In the genomic region with DNA sequence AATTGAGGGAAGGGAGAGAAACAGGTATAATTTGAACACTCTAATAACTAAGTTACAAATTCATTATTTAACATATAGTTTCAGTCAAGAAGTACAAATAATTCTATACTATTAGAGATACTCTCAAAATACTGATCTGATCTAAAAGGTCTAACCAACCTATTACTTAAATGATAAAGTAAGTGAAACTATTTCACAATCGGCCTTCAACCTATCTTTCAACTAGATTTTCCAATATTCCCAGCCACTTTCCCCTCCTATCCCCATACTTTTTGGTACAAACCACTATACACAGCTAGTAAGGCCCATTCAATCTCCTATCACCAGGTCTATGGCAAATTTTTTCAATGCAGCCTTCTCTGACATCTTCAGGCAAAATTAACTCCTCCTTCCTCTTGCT, we compare ENCODE assay signal across 3 cellular contexts.
TF ChIP-seq lines count a peak whose summit lies in the region.

No MANE protein-coding gene starts in this region.

TF ChIP-seq in SK-N-SH treated with all-trans-retinoic acid at 6 μM for 48 hours, 23 proteins besides CTCF, POLR2A, EP300 and RAD21 (continued from another document):
- TF ChIP-seq, protein P1, sequence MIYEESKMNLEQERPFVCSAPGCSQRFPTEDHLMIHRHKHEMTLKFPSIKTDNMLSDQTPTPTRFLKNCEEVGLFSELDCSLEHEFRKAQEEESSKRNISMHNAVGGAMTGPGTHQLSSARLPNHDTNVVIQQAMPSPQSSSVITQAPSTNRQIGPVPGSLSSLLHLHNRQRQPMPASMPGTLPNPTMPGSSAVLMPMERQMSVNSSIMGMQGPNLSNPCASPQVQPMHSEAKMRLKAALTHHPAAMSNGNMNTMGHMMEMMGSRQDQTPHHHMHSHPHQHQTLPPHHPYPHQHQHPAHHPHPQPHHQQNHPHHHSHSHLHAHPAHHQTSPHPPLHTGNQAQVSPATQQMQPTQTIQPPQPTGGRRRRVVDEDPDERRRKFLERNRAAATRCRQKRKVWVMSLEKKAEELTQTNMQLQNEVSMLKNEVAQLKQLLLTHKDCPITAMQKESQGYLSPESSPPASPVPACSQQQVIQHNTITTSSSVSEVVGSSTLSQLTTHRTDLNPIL (CRISPR knock-in tag; IDR thresholded peaks at IDR 0.05; ENCODE audit: low read depth) = no peak
- TF ChIP-seq, protein P2, sequence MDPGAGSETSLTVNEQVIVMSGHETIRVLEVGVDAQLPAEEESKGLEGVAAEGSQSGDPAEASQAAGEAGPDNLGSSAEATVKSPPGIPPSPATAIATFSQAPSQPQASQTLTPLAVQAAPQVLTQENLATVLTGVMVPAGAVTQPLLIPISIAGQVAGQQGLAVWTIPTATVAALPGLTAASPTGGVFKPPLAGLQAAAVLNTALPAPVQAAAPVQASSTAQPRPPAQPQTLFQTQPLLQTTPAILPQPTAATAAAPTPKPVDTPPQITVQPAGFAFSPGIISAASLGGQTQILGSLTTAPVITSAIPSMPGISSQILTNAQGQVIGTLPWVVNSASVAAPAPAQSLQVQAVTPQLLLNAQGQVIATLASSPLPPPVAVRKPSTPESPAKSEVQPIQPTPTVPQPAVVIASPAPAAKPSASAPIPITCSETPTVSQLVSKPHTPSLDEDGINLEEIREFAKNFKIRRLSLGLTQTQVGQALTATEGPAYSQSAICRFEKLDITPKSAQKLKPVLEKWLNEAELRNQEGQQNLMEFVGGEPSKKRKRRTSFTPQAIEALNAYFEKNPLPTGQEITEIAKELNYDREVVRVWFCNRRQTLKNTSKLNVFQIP (CRISPR knock-in tag; IDR thresholded peaks at IDR 0.05; ENCODE audit: borderline replicate concordance, low read depth) = no peak
- TF ChIP-seq ZNF70 (CRISPR knock-in tag; IDR thresholded peaks at IDR 0.05) (peak; percentile 41; the same call in 1 of the 2 replicates), BACH2 (CRISPR knock-in tag; IDR thresholded peaks at IDR 0.05; ENCODE audit: borderline replicate concordance) (no peak), OSR1 (CRISPR knock-in tag; IDR thresholded peaks at IDR 0.05) (no peak)

TF ChIP-seq in SK-N-SH, 30 proteins besides CTCF, POLR2A, EP300 and RAD21 (continued from another document):
- TF ChIP-seq, protein P3, sequence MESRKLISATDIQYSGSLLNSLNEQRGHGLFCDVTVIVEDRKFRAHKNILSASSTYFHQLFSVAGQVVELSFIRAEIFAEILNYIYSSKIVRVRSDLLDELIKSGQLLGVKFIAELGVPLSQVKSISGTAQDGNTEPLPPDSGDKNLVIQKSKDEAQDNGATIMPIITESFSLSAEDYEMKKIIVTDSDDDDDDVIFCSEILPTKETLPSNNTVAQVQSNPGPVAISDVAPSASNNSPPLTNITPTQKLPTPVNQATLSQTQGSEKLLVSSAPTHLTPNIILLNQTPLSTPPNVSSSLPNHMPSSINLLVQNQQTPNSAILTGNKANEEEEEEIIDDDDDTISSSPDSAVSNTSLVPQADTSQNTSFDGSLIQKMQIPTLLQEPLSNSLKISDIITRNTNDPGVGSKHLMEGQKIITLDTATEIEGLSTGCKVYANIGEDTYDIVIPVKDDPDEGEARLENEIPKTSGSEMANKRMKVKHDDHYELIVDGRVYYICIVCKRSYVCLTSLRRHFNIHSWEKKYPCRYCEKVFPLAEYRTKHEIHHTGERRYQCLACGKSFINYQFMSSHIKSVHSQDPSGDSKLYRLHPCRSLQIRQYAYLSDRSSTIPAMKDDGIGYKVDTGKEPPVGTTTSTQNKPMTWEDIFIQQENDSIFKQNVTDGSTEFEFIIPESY (IDR thresholded peaks at IDR 0.05; ENCODE audit: borderline replicate concordance, low read depth) = no peak
- TF ChIP-seq, protein P4, sequence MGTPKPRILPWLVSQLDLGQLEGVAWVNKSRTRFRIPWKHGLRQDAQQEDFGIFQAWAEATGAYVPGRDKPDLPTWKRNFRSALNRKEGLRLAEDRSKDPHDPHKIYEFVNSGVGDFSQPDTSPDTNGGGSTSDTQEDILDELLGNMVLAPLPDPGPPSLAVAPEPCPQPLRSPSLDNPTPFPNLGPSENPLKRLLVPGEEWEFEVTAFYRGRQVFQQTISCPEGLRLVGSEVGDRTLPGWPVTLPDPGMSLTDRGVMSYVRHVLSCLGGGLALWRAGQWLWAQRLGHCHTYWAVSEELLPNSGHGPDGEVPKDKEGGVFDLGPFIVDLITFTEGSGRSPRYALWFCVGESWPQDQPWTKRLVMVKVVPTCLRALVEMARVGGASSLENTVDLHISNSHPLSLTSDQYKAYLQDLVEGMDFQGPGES (IDR thresholded peaks at IDR 0.05; ENCODE audit: low read depth, low read length) = no peak
- TF ChIP-seq MEF2A (IDR thresholded peaks at IDR 0.05; ENCODE audit: borderline replicate concordance, low read depth) = no peak
- no peak for TF ChIP-seq FOXJ3 (CRISPR knock-in tag; IDR thresholded peaks at IDR 0.05)
- TF ChIP-seq, protein P5, sequence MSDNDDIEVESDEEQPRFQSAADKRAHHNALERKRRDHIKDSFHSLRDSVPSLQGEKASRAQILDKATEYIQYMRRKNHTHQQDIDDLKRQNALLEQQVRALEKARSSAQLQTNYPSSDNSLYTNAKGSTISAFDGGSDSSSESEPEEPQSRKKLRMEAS (IDR thresholded peaks at IDR 0.05; ENCODE audit: low read depth) = no peak
- TF ChIP-seq TCF12 (IDR thresholded peaks at IDR 0.05) = no peak
- TF ChIP-seq TEAD4 (IDR thresholded peaks at IDR 0.05; ENCODE audit: borderline replicate concordance, insufficient read depth) = no peak
- TF ChIP-seq RCOR1 (IDR thresholded peaks at IDR 0.05; ENCODE audit: low read length) = no peak
- no peak for TF ChIP-seq CHD2 (IDR thresholded peaks at IDR 0.05; ENCODE audit: low read length, partially characterized antibody)
- TF ChIP-seq EZH2phosphoT487 (IDR thresholded peaks at IDR 0.05; ENCODE audit: borderline replicate concordance, low read depth) = no peak
- no peak for TF ChIP-seq FOSL2 (IDR thresholded peaks at IDR 0.05; ENCODE audit: borderline replicate concordance, low read depth)

TF ChIP-seq in GM23338, 12 proteins besides CTCF, POLR2A, EP300 and RAD21 (continued from another document):
- TF ChIP-seq, protein P6, sequence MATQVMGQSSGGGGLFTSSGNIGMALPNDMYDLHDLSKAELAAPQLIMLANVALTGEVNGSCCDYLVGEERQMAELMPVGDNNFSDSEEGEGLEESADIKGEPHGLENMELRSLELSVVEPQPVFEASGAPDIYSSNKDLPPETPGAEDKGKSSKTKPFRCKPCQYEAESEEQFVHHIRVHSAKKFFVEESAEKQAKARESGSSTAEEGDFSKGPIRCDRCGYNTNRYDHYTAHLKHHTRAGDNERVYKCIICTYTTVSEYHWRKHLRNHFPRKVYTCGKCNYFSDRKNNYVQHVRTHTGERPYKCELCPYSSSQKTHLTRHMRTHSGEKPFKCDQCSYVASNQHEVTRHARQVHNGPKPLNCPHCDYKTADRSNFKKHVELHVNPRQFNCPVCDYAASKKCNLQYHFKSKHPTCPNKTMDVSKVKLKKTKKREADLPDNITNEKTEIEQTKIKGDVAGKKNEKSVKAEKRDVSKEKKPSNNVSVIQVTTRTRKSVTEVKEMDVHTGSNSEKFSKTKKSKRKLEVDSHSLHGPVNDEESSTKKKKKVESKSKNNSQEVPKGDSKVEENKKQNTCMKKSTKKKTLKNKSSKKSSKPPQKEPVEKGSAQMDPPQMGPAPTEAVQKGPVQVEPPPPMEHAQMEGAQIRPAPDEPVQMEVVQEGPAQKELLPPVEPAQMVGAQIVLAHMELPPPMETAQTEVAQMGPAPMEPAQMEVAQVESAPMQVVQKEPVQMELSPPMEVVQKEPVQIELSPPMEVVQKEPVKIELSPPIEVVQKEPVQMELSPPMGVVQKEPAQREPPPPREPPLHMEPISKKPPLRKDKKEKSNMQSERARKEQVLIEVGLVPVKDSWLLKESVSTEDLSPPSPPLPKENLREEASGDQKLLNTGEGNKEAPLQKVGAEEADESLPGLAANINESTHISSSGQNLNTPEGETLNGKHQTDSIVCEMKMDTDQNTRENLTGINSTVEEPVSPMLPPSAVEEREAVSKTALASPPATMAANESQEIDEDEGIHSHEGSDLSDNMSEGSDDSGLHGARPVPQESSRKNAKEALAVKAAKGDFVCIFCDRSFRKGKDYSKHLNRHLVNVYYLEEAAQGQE (IDR thresholded peaks at IDR 0.05; ENCODE audit: unreplicated experiment) = no peak
- TF ChIP-seq EZH2 (IDR thresholded peaks at IDR 0.05; ENCODE audit: low read depth, unreplicated experiment) (no peak), ZNF331 (CRISPR knock-in tag; IDR thresholded peaks at IDR 0.05; ENCODE audit: low read depth) (no peak), NANOG (IDR thresholded peaks at IDR 0.05; ENCODE audit: borderline replicate concordance) (no peak), EZH2phosphoT487 (IDR thresholded peaks at IDR 0.05; ENCODE audit: unreplicated experiment) (no peak), POLR2AphosphoS5 (IDR thresholded peaks at IDR 0.05; ENCODE audit: low read depth) (no peak), CREB1 (CRISPR knock-in tag; IDR thresholded peaks at IDR 0.05; ENCODE audit: low read depth) (no peak), STAT1 (IDR thresholded peaks at IDR 0.05; ENCODE audit: unreplicated experiment) (no peak)
- TF ChIP-seq, protein P7, sequence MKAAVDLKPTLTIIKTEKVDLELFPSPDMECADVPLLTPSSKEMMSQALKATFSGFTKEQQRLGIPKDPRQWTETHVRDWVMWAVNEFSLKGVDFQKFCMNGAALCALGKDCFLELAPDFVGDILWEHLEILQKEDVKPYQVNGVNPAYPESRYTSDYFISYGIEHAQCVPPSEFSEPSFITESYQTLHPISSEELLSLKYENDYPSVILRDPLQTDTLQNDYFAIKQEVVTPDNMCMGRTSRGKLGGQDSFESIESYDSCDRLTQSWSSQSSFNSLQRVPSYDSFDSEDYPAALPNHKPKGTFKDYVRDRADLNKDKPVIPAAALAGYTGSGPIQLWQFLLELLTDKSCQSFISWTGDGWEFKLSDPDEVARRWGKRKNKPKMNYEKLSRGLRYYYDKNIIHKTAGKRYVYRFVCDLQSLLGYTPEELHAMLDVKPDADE (IDR thresholded peaks at IDR 0.05) = no peak
- TF ChIP-seq, protein P8, sequence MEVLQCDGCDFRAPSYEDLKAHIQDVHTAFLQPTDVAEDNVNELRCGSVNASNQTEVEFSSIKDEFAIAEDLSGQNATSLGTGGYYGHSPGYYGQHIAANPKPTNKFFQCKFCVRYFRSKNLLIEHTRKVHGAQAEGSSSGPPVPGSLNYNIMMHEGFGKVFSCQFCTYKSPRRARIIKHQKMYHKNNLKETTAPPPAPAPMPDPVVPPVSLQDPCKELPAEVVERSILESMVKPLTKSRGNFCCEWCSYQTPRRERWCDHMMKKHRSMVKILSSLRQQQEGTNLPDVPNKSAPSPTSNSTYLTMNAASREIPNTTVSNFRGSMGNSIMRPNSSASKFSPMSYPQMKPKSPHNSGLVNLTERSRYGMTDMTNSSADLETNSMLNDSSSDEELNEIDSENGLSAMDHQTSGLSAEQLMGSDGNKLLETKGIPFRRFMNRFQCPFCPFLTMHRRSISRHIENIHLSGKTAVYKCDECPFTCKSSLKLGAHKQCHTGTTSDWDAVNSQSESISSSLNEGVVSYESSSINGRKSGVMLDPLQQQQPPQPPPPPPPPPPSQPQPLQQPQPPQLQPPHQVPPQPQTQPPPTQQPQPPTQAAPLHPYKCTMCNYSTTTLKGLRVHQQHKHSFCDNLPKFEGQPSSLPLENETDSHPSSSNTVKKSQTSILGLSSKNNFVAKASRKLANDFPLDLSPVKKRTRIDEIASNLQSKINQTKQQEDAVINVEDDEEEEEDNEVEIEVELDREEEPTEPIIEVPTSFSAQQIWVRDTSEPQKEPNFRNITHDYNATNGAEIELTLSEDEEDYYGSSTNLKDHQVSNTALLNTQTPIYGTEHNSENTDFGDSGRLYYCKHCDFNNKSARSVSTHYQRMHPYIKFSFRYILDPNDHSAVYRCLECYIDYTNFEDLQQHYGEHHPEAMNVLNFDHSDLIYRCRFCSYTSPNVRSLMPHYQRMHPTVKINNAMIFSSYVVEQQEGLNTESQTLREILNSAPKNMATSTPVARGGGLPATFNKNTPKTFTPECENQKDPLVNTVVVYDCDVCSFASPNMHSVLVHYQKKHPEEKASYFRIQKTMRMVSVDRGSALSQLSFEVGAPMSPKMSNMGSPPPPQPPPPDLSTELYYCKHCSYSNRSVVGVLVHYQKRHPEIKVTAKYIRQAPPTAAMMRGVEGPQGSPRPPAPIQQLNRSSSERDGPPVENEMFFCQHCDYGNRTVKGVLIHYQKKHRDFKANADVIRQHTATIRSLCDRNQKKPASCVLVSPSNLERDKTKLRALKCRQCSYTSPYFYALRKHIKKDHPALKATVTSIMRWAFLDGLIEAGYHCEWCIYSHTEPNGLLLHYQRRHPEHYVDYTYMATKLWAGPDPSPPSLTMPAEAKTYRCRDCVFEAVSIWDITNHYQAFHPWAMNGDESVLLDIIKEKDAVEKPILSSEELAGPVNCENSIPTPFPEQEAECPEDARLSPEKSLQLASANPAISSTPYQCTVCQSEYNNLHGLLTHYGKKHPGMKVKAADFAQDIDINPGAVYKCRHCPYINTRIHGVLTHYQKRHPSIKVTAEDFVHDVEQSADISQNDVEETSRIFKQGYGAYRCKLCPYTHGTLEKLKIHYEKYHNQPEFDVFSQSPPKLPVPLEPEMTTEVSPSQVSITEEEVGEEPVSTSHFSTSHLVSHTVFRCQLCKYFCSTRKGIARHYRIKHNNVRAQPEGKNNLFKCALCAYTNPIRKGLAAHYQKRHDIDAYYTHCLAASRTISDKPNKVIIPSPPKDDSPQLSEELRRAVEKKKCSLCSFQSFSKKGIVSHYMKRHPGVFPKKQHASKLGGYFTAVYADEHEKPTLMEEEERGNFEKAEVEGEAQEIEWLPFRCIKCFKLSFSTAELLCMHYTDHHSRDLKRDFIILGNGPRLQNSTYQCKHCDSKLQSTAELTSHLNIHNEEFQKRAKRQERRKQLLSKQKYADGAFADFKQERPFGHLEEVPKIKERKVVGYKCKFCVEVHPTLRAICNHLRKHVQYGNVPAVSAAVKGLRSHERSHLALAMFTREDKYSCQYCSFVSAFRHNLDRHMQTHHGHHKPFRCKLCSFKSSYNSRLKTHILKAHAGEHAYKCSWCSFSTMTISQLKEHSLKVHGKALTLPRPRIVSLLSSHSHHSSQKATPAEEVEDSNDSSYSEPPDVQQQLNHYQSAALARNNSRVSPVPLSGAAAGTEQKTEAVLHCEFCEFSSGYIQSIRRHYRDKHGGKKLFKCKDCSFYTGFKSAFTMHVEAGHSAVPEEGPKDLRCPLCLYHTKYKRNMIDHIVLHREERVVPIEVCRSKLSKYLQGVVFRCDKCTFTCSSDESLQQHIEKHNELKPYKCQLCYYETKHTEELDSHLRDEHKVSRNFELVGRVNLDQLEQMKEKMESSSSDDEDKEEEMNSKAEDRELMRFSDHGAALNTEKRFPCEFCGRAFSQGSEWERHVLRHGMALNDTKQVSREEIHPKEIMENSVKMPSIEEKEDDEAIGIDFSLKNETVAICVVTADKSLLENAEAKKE (CRISPR knock-in tag; IDR thresholded peaks at IDR 0.05) = no peak
